15 cellular contexts compared by ENCODE assay signal in genomic region chr20:37821691-37822655, GRCh38.
DNase-seq lines count a peak whose midpoint lies in the region; ATAC-seq and TF ChIP-seq lines count a peak whose summit lies in the region.
"Had no signal": no experiment of that assay in that cellular context is flagged by ENCODE, and none has a peak within 500 bp of the region (broad histone marks: within the 10 kb centered on the region; RNA-seq: fewer than 3 reads in every experiment).

No MANE protein-coding gene starts in this region.

- H3K27ac Mint-ChIP-seq in brain = peak overlapping the region; percentile 40 to 85 (median 61)
- H3K27ac Mint-ChIP-seq: T-helper 17 cell had no signal

- H3K9me3 ChIP-seq in A673 (ENCODE audit: low read depth, low read length, poor library complexity, severe bottlenecking) (no peaks in the 10 kb centered on the region), mesenchymal stem cell (ENCODE audit: control insufficient read depth, low read length) (no peaks in the 10 kb centered on the region), HAP-1 (no peaks in the 10 kb centered on the region), lower lobe of right lung (no peaks in the 10 kb centered on the region)

- peak overlapping the region; percentile 71 for H3K9ac ChIP-seq in mesenchymal stem cell (ENCODE audit: low read length)
- H3K9ac ChIP-seq: KMS-11, neural progenitor cell had no signal

- no peak overlapping the region for H3K4ac ChIP-seq in mesenchymal stem cell (ENCODE audit: low read depth in 1 of 2, low read length in 2 of 2)

- POLR2A ChIA-PET in A673 (lab: Charles Lee; ENCODE audit: low non-redundant PET) = no interaction called here

- in situ Hi-C loops in HAP-1 (cut with MboI; ENCODE audit: low sequenced_read_pairs) = no loop called here

- no peak overlapping the region for H2AFZ ChIP-seq in mesenchymal stem cell (ENCODE audit: low read depth, low read length)
- H2AFZ ChIP-seq: neural progenitor cell had no signal

- intact Hi-C loops in A673 (cut with micrococcal nuclease; ENCODE audit: unreplicated experiment) (no loop called here), lower lobe of right lung (cut with DNase I) (no loop called here)

- peaks cover 5% of the 10 kb centered on the region for H3K79me1 ChIP-seq in mesenchymal stem cell (replicated peaks; ENCODE audit: low read length, poor library complexity, severe bottlenecking)

- no peak overlapping the region for H3K23ac ChIP-seq in mesenchymal stem cell (ENCODE audit: low read length in 2 of 2)

- H2BK120ac ChIP-seq in mesenchymal stem cell (ENCODE audit: low read depth, low read length) = no peak overlapping the region

- BruUV-seq in A673 (replicated peaks; lab: Mats Ljungman, UMichigan) = no TSS peak

- no peak overlapping the region for H3K14ac ChIP-seq in mesenchymal stem cell (ENCODE audit: low read length in 2 of 2)

- no peak overlapping the region for H2BK15ac ChIP-seq in mesenchymal stem cell (ENCODE audit: low read depth, poor library complexity, severe bottlenecking)

- H3K4me3 ChIP-seq in A673 (ENCODE audit: low read depth, low read length, poor library complexity, severe bottlenecking) (no peak overlapping the region), HFF-Myc (replicated peaks; ENCODE audit: low read depth, low read length) (no peak overlapping the region), mesenchymal stem cell (ENCODE audit: insufficient read depth in 1 of 2, low read depth in 1 of 2, low read length in 2 of 2) (no peak overlapping the region), HAP-1 (no peak overlapping the region), lower lobe of right lung (no peak overlapping the region)
- H3K4me3 ChIP-seq: neural progenitor cell had no signal

- CTCF ChIA-PET in A673 (lab: Charles Lee) = interaction anchor here (0.6 kb wide), 2 partner anchors 14 to 135 kb away, joined by 4 to 15 read pairs; no protein-coding TSS in a partner anchor

- peak overlapping the region; percentile 39 for H2BK5ac ChIP-seq in mesenchymal stem cell (ENCODE audit: low read depth, low read length, poor library complexity, severe bottlenecking)

- TF ChIP-seq CTCF in A673 (conservative IDR thresholded peaks at IDR 0.05; ENCODE audit: low read depth, low read length) = no peak
- no peak for TF ChIP-seq CTCF in HFF-Myc (IDR thresholded peaks at IDR 0.05; ENCODE audit: low read depth, low read length, missing control alignments)
- TF ChIP-seq CTCF in brain (conservative IDR thresholded peaks at IDR 0.05) = no peak
- no peak for TF ChIP-seq CTCF in GM20000 (IDR thresholded peaks at IDR 0.05; ENCODE audit: extremely low read depth, missing control alignments)
- no peak for TF ChIP-seq CTCF in lower lobe of right lung (IDR thresholded peaks at IDR 0.05)

- no peaks in the 10 kb centered on the region for H3K27me3 Mint-ChIP-seq in brain
- H3K27me3 Mint-ChIP-seq: T-helper 17 cell had no signal

- peaks cover 12% of the 10 kb centered on the region for H3K36me3 Mint-ChIP-seq in brain

- no peak overlapping the region for H3K18ac ChIP-seq in mesenchymal stem cell (ENCODE audit: low read depth in 1 of 2, low read length in 2 of 2)

- H3K27me3 ChIP-seq in A673 (replicated peaks; ENCODE audit: insufficient read depth, low read depth, low read length, poor library complexity) (no peaks in the 10 kb centered on the region), mesenchymal stem cell (ENCODE audit: control insufficient read depth in 1 of 2, insufficient read depth in 1 of 2, low read length in 2 of 2) (no peaks in the 10 kb centered on the region), HAP-1 (ENCODE audit: low read depth) (no peaks in the 10 kb centered on the region), lower lobe of right lung (ENCODE audit: low read depth) (no peaks in the 10 kb centered on the region)
- H3K27me3 ChIP-seq: neural progenitor cell had no signal

- H2BK12ac ChIP-seq in mesenchymal stem cell (ENCODE audit: low read length in 2 of 2) = no peak overlapping the region

- no peaks in the 10 kb centered on the region for H3K36me3 ChIP-seq in A673 (ENCODE audit: insufficient read depth, low read length, poor library complexity, severe bottlenecking)
- peaks cover 0 to 10% of the 10 kb centered on the region in 2 experiments for H3K36me3 ChIP-seq in mesenchymal stem cell (ENCODE audit: control insufficient read depth in 1 of 2, insufficient read depth in 2 of 2, low read depth in 1 of 2, low read length in 2 of 2)
- no peaks in the 10 kb centered on the region for H3K36me3 ChIP-seq in HAP-1 (replicated peaks)
- H3K36me3 ChIP-seq in lower lobe of right lung = no peaks in the 10 kb centered on the region
- H3K36me3 ChIP-seq: neural progenitor cell had no signal

- H3K27ac ChIP-seq in A673 (ENCODE audit: low read depth, low read length, poor library complexity, severe bottlenecking) = no peak overlapping the region
- H3K27ac ChIP-seq in mesenchymal stem cell (ENCODE audit: low read length, poor library complexity, severe bottlenecking) = peak overlapping the region; percentile 84
- no peak overlapping the region for H3K27ac ChIP-seq in lower lobe of right lung
- H3K27ac ChIP-seq: KMS-11, neural progenitor cell had no signal

- H3K4me2 ChIP-seq in mesenchymal stem cell (ENCODE audit: low read length, poor library complexity, severe bottlenecking) = peak overlapping the region; percentile 29

- H3K4me3 Mint-ChIP-seq in brain = no peak overlapping the region
- H3K4me3 Mint-ChIP-seq: neural progenitor cell, T-helper 17 cell had no signal

- WGBS in mesenchymal stem cell = 69% methylated on average over 5 of the region's 6 CpGs

- no peaks in the 10 kb centered on the region for H3K9me3 Mint-ChIP-seq in brain
- H3K9me3 Mint-ChIP-seq: neural progenitor cell had no signal

- H2AK5ac ChIP-seq in mesenchymal stem cell (ENCODE audit: low read length, severe bottlenecking) = peak overlapping the region; percentile 61

- H4K91ac ChIP-seq in mesenchymal stem cell (ENCODE audit: low read length) = no peak overlapping the region

- ATAC-seq in lower lobe of right lung = no peak
- ATAC-seq: T-helper 17 cell had no signal

- H3K4me1 ChIP-seq in A673 (ENCODE audit: insufficient read depth, low read length, poor library complexity, severe bottlenecking) (peaks cover 9% of the 10 kb centered on the region), mesenchymal stem cell (ENCODE audit: control insufficient read depth, insufficient read depth, low read depth, low read length) (peaks cover 9% of the 10 kb centered on the region), HAP-1 (peaks cover 8% of the 10 kb centered on the region), lower lobe of right lung (no peaks in the 10 kb centered on the region)

- peak; percentile 51 for DNase-seq in A673 (ENCODE audit: low spot score)
- peak; percentile 30 for DNase-seq in HFF-Myc (ENCODE audit: extremely low read depth, low read depth)
- DNase-seq in mesenchymal stem cell = peak; percentile 87
- DNase-seq in HAP-1 (ENCODE audit: low spot score in 2 of 2) = no peak
- no peak for DNase-seq in GM20000 (ENCODE audit: low spot score)
- DNase-seq in foreskin melanocyte = no peak
- no peak for DNase-seq in lower lobe of right lung
- DNase-seq: GDM1; NCI-H2107; stimulated activated CD4-positive, alpha-beta T cell treated with anti-CD3 and anti-CD28 coated beads, Interleukin-1b, Interleukin-23, amount 100 ng/mL, for 48 hours; stimulated activated naive CD4-positive, alpha-beta T cell treated with Interleukin-2 at 50 U/mL for 16 hours; T-helper 17 cell had no signal

- H3K4me1 Mint-ChIP-seq in brain = peaks cover 40% of the 10 kb centered on the region

- H4K8ac ChIP-seq in mesenchymal stem cell (ENCODE audit: low read length) = no peak overlapping the region

Comparison
In these comparisons a context has a peak if more than half of its experiments do, and no peak if none do; other contexts are left out.
1. DNase-seq: peak in A673 (single experiment), HFF-Myc (single experiment) and mesenchymal stem cell (single experiment); none in HAP-1 (0 of 2), GM20000 (single experiment), foreskin melanocyte (single experiment) and lower lobe of right lung (single experiment).